ENCODE assay signal across 26 cellular contexts in the genomic region with DNA sequence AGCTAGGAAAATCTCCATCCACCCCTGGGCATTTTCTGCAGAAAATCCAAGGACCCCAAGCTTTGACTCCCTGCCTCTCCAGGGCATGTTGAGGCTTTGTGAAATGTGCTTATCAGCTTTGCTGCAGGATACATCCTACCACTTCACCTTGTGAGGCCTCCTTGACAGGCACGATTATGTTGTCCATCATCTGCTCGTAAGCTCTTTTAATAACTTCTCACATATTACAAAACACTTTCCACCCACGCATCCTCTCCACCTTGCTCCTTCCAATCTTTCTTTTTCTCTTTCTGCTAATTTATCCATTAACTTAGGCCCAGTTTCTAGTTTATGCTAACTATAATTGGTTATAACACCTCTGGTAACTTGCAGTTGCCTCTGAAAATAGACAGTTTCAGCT.
"Had no signal": no experiment of that assay in that cellular context is flagged by ENCODE, and none has a peak within 500 bp of the region (broad histone marks: within the 10 kb centered on the region; RNA-seq: fewer than 3 reads in every experiment).

No MANE protein-coding gene starts in this region.

- H3K4me1 ChIP-seq: parathyroid adenoma, psoas muscle, right atrium auricular region, right lobe of liver, uterus had no signal

- H3K27ac ChIP-seq: lower lobe of right lung, neural progenitor cell, neutrophil, parathyroid adenoma, psoas muscle, right atrium auricular region, right lobe of liver, tibial nerve, uterus had no signal

- H3K36me3 ChIP-seq: lower lobe of right lung, neural progenitor cell, neutrophil, right atrium auricular region, right lobe of liver, tibial nerve, uterus had no signal

- H3K9me3 ChIP-seq: lower lobe of right lung, neutrophil, psoas muscle, right atrium auricular region, right lobe of liver, tibial nerve, uterus had no signal

- H3K79me2 ChIP-seq: parathyroid adenoma had no signal

- H3K4me3 ChIP-seq: lower lobe of right lung, neural progenitor cell, psoas muscle, right atrium auricular region, right lobe of liver, smooth muscle cell, tibial nerve, uterus had no signal

- H3K4me2 ChIP-seq: neural progenitor cell, smooth muscle cell had no signal

- H3K9ac ChIP-seq: neural progenitor cell, parathyroid adenoma had no signal

- FAIRE-seq: keratinocyte had no signal

- DNase-seq: hippocampal formation; kidney glomerular epithelial cell; left cardiac atrium; left ventricle myocardium superior; lower lobe of right lung; mammary epithelial cell; mesenchymal stem cell; naive thymus-derived CD8-positive, alpha-beta T cell; occipital lobe; psoas muscle; right lobe of liver; stimulated activated CD4-positive, alpha-beta T cell treated with anti-CD3 and anti-CD28 coated beads, Interleukin-1b, Interleukin-23, amount 100 ng/mL, for 48 hours; stimulated activated CD4-positive, alpha-beta T cell treated with anti-CD3 and anti-CD28 coated beads, Interleukin-2, amount 100 ng/mL, for 48 hours; stimulated activated CD4-positive, alpha-beta T cell treated with anti-CD3 and anti-CD28 coated beads, Interleukin-4, amount 100 ng/mL, for 4 hours; stimulated activated CD8-positive, alpha-beta memory T cell treated with anti-CD3 and anti-CD28 coated beads, Interleukin-4, amount 100 ng/mL, for 48 hours; stimulated activated naive CD4-positive, alpha-beta T cell treated with Interleukin-2 at 50 U/mL for 16 hours; stimulated activated naive CD8-positive, alpha-beta T cell treated with anti-CD3 and anti-CD28 coated beads, Interleukin-15, amount 100 ng/mL, for 72 hours; substantia nigra; uterus had no signal

- H2AFZ ChIP-seq: neural progenitor cell, parathyroid adenoma had no signal

- H3K27me3 ChIP-seq: neural progenitor cell, neutrophil, right atrium auricular region, right lobe of liver, tibial nerve, uterus had no signal
